17 cellular contexts compared by ENCODE assay signal in the genomic region with DNA sequence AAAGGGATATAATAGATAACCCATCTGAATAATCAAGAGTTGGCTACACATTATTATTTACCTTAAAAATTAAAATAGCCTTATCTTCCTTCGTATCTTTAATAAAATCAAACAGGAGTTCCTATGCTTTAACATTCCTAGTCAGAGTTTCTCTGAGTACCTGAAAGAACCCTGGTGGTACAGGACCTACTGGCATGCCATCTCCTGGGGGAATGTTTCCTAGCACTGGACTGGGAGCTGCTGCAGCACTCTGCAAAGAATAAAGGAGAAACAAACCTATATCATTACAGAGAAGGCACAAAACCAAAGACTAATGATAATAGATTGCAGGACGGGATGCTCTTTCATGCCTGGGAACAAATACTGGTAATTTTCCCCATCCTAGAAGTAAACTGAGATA.
"Had no signal": no experiment of that assay in that cellular context is flagged by ENCODE, and none has a peak within 500 bp of the region (broad histone marks: within the 10 kb centered on the region; RNA-seq: fewer than 3 reads in every experiment).

No MANE protein-coding gene starts in this region.

- H3K36me3 Mint-ChIP-seq: activated CD8-positive, alpha-beta memory T cell treated with anti-CD3 and anti-CD28 coated beads, Interleukin-2, amount 10 ng/mL, durations not matched to agents 7 days and 5 days; activated naive CD8-positive, alpha-beta T cell treated with anti-CD3 and anti-CD28 coated beads, Interleukin-2, amount 10 ng/mL, durations not matched to agents 7 days and 5 days had no signal

- H3K4me3 ChIP-seq: adrenal gland had no signal

- H3K9me3 ChIP-seq: adrenal gland had no signal

- H3K27ac ChIP-seq: adrenal gland had no signal

- H3K27me3 Mint-ChIP-seq: activated B cell treated with CpG ODN at 0.5 μM for 24 hours; activated CD4-positive, alpha-beta T cell treated with anti-CD3 and anti-CD28 coated beads, Interleukin-2, amount 10 ng/mL, durations not matched to agents 24 days and 14 days; activated CD8-positive, alpha-beta memory T cell treated with anti-CD3 and anti-CD28 coated beads, Interleukin-2, amount 10 ng/mL, durations not matched to agents 7 days and 5 days; activated naive CD8-positive, alpha-beta T cell treated with anti-CD3 and anti-CD28 coated beads, Interleukin-2, amount 10 ng/mL, durations not matched to agents 7 days and 5 days; activated T-helper 17 cell treated with anti-CD3 and anti-CD28 coated beads, Interleukin-2, amount 50 U/mL, for 72 hours had no signal

- FAIRE-seq: RCC 7860 had no signal

- H3K4me1 Mint-ChIP-seq: activated B cell treated with CpG ODN at 0.5 μM for 24 hours; activated CD4-positive, alpha-beta T cell treated with anti-CD3 and anti-CD28 coated beads, Interleukin-2, amount 10 ng/mL, durations not matched to agents 24 days and 14 days; activated CD8-positive, alpha-beta memory T cell treated with anti-CD3 and anti-CD28 coated beads, Interleukin-2, amount 10 ng/mL, durations not matched to agents 7 days and 5 days; activated naive CD8-positive, alpha-beta T cell treated with anti-CD3 and anti-CD28 coated beads, Interleukin-2, amount 10 ng/mL, durations not matched to agents 7 days and 5 days; activated T-helper 17 cell treated with anti-CD3 and anti-CD28 coated beads, Interleukin-2, amount 50 U/mL, for 72 hours had no signal

- H3K27ac Mint-ChIP-seq: activated B cell treated with CpG ODN at 0.5 μM for 24 hours; activated CD4-positive, alpha-beta T cell treated with anti-CD3 and anti-CD28 coated beads, Interleukin-2, amount 10 ng/mL, durations not matched to agents 24 days and 14 days; activated CD8-positive, alpha-beta memory T cell treated with anti-CD3 and anti-CD28 coated beads, Interleukin-2, amount 10 ng/mL, durations not matched to agents 7 days and 5 days; activated naive CD8-positive, alpha-beta T cell treated with anti-CD3 and anti-CD28 coated beads, Interleukin-2, amount 10 ng/mL, durations not matched to agents 7 days and 5 days; activated T-helper 17 cell treated with anti-CD3 and anti-CD28 coated beads, Interleukin-2, amount 50 U/mL, for 72 hours; T-helper 1 cell treated with Interleukin-12 subunit alpha and Interleukin-12 subunit beta and Interleukin-4 antibody, amounts not matched to agents 30 μg/mL and 1 μg/mL, for 36 hours had no signal

- DNase-seq: activated B cell treated with CpG ODN at 0.5 μM for 24 hours; activated CD4-positive, alpha-beta T cell treated with anti-CD3 and anti-CD28 coated beads for 1 hour; activated CD4-positive, alpha-beta T cell treated with anti-CD3 and anti-CD28 coated beads, Interleukin-2, amount 10 ng/mL, durations not matched to agents 24 days and 14 days; activated CD4-positive, alpha-beta T cell treated with anti-CD3 and anti-CD28 coated beads, Interleukin-2, amount 50 U/mL, for 48 hours; activated CD8-positive, alpha-beta memory T cell treated with anti-CD3 and anti-CD28 coated beads, Interleukin-2, amount 10 ng/mL, durations not matched to agents 7 days and 5 days; activated naive CD4-positive, alpha-beta T cell treated with anti-CD3 and anti-CD28 coated beads, Interleukin-2, amount 50 U/mL, for 16 hours; activated naive CD8-positive, alpha-beta T cell treated with anti-CD3 and anti-CD28 coated beads, Interleukin-2, amount 10 ng/mL, durations not matched to agents 7 days and 5 days; activated T-cell treated with anti-CD3 and anti-CD28 coated beads, Interleukin-2, amount 50 U/mL, for 4 hours; adrenal gland; anterior cingulate cortex; cerebellar nuclear complex; NCI-H1930; NCI-H2171; NCI-H2227 treated with DMSO at 0.1 percent for 48 hours had no signal

- H3K4me3 Mint-ChIP-seq: activated B cell treated with CpG ODN at 0.5 μM for 24 hours; activated CD4-positive, alpha-beta T cell treated with anti-CD3 and anti-CD28 coated beads, Interleukin-2, amount 10 ng/mL, durations not matched to agents 24 days and 14 days; activated CD8-positive, alpha-beta memory T cell treated with anti-CD3 and anti-CD28 coated beads, Interleukin-2, amount 10 ng/mL, durations not matched to agents 7 days and 5 days; activated naive CD8-positive, alpha-beta T cell treated with anti-CD3 and anti-CD28 coated beads, Interleukin-2, amount 10 ng/mL, durations not matched to agents 7 days and 5 days; activated T-cell treated with anti-CD3 and anti-CD28 coated beads, Interleukin-2, amount 50 U/mL, for 4 hours; activated T-helper 17 cell treated with anti-CD3 and anti-CD28 coated beads, Interleukin-2, amount 50 U/mL, for 72 hours; T-helper 1 cell treated with Interleukin-12 subunit alpha and Interleukin-12 subunit beta and Interleukin-4 antibody, amounts not matched to agents 30 μg/mL and 1 μg/mL, for 36 hours had no signal

- H3K36me3 ChIP-seq: adrenal gland had no signal

- H3K27me3 ChIP-seq: adrenal gland had no signal

- ATAC-seq: activated CD8-positive, alpha-beta memory T cell treated with anti-CD3 and anti-CD28 coated beads, Interleukin-2, amount 10 ng/mL, durations not matched to agents 7 days and 5 days; activated T-cell treated with anti-CD3 and anti-CD28 coated beads, Interleukin-2, amount 50 U/mL, for 4 hours; activated T-helper 17 cell treated with anti-CD3 and anti-CD28 coated beads, Interleukin-2, amount 50 U/mL, for 72 hours had no signal

- H3K9me3 Mint-ChIP-seq: activated B cell treated with CpG ODN at 0.5 μM for 24 hours; activated CD4-positive, alpha-beta T cell treated with anti-CD3 and anti-CD28 coated beads, Interleukin-2, amount 10 ng/mL, durations not matched to agents 24 days and 14 days; activated naive CD8-positive, alpha-beta T cell treated with anti-CD3 and anti-CD28 coated beads, Interleukin-2, amount 10 ng/mL, durations not matched to agents 7 days and 5 days; activated T-cell treated with anti-CD3 and anti-CD28 coated beads, Interleukin-2, amount 50 U/mL, for 4 hours; activated T-helper 17 cell treated with anti-CD3 and anti-CD28 coated beads, Interleukin-2, amount 50 U/mL, for 72 hours; T-helper 1 cell treated with Interleukin-12 subunit alpha and Interleukin-12 subunit beta and Interleukin-4 antibody, amounts not matched to agents 30 μg/mL and 1 μg/mL, for 36 hours had no signal
